8 cellular contexts compared by ENCODE assay signal in genomic region chr11:74592063-74592440, GRCh38. TPM values are rescaled to one million over a fixed set of nuclear protein-coding genes. Genes with fewer than 3 reads are reported as not detected.
A peak's percentile ranks its signal among the peaks of the same experiment; 100 is the strongest.
DNase-seq lines count a peak whose midpoint lies in the region; ATAC-seq, FAIRE-seq and TF ChIP-seq lines count a peak whose summit lies in the region.

No MANE protein-coding gene starts in this region.

- no peaks in the 10 kb centered on the region for H3K9me3 Mint-ChIP-seq in stimulated activated naive CD8-positive, alpha-beta T cell treated with anti-CD3 and anti-CD28 coated beads, Interleukin-15, Interleukin-2, amounts not matched to agents 100 ng/mL and 50 ng/mL, for 24 hours

- H3K36me3 Mint-ChIP-seq in stimulated activated naive CD8-positive, alpha-beta T cell treated with anti-CD3 and anti-CD28 coated beads, Interleukin-15, Interleukin-2, amounts not matched to agents 100 ng/mL and 50 ng/mL, for 24 hours (ENCODE audit: low read depth), result peaks cover 28% of the 10 kb centered on the region

- H3K4me3 Mint-ChIP-seq in stimulated activated naive CD8-positive, alpha-beta T cell treated with anti-CD3 and anti-CD28 coated beads, Interleukin-15, Interleukin-2, amounts not matched to agents 100 ng/mL and 50 ng/mL, for 24 hours, result peak overlapping the region; percentile 98

- no peak for DNase-seq in stimulated activated naive CD8-positive, alpha-beta T cell treated with anti-CD3 and anti-CD28 coated beads, Interleukin-15, Interleukin-2, amounts not matched to agents 100 U/mL and 50 U/mL, for 24 hours
- DNase-seq in amniotic epithelial cell (ENCODE audit: low read depth) (peak; percentile 35), kidney (no peak), testis (no peak), HuH-7 (ENCODE audit: low spot score) (no peak), COLO829 (ENCODE audit: low spot score) (no peak), glomerular visceral epithelial cell (ENCODE audit: extremely low spot score) (no peak)

- intact Hi-C loops in kidney (cut with DNase I) (no loop called here), testis (cut with DNase I; ENCODE audit: low total_unique reads) (no loop called here)

- TF ChIP-seq CTCF in kidney (IDR thresholded peaks at IDR 0.05; ENCODE audit: borderline replicate concordance, extremely low read depth, insufficient read depth), result no peak
- no peak for TF ChIP-seq CTCF in testis (IDR thresholded peaks at IDR 0.05)

- 3% methylated on average over 7 of the region's 7 CpGs for WGBS in testis, 2 donors

- ATAC-seq in stimulated activated naive CD8-positive, alpha-beta T cell treated with anti-CD3 and anti-CD28 coated beads, Interleukin-15, Interleukin-2, amounts not matched to agents 100 U/mL and 50 U/mL, for 24 hours, result no peak

- peak overlapping the region; percentile 74 to 77 for H3K4me3 ChIP-seq in kidney (ENCODE audit: low read length in 2 of 2)
- peak overlapping the region; percentile 81 to 82 for H3K4me3 ChIP-seq in testis

- no peaks in the 10 kb centered on the region for H3K27me3 Mint-ChIP-seq in stimulated activated naive CD8-positive, alpha-beta T cell treated with anti-CD3 and anti-CD28 coated beads, Interleukin-15, Interleukin-2, amounts not matched to agents 100 ng/mL and 50 ng/mL, for 24 hours

- no peaks in the 10 kb centered on the region for H3K36me3 ChIP-seq in kidney (ENCODE audit: control insufficient read depth in 1 of 2, insufficient read depth in 2 of 2, low read length in 2 of 2)
- H3K36me3 ChIP-seq in testis (ENCODE audit: low read depth, missing control alignments), result no peaks in the 10 kb centered on the region

- no peaks in the 10 kb centered on the region for H3K27me3 ChIP-seq in testis

- peak overlapping the region; percentile 30 to 77 for H3K9ac ChIP-seq in kidney (ENCODE audit: low read length in 2 of 2)

- peaks cover 39% of the 10 kb centered on the region for H3K4me1 Mint-ChIP-seq in stimulated activated naive CD8-positive, alpha-beta T cell treated with anti-CD3 and anti-CD28 coated beads, Interleukin-15, Interleukin-2, amounts not matched to agents 100 ng/mL and 50 ng/mL, for 24 hours (ENCODE audit: low read depth)

- FAIRE-seq in kidney (lab: Jason Lieb, UNC), result no peak

- no peak for TF ChIP-seq POLR2A in testis (IDR thresholded peaks at IDR 0.05)

- H3K9me3 ChIP-seq in kidney (ENCODE audit: control insufficient read depth in 1 of 2, low read length in 2 of 2), result no peaks in the 10 kb centered on the region
- no peaks in the 10 kb centered on the region for H3K9me3 ChIP-seq in testis

- peak overlapping the region; percentile 96 for H3K27ac Mint-ChIP-seq in stimulated activated naive CD8-positive, alpha-beta T cell treated with anti-CD3 and anti-CD28 coated beads, Interleukin-15, Interleukin-2, amounts not matched to agents 100 ng/mL and 50 ng/mL, for 24 hours

- H3K27ac ChIP-seq in kidney (ENCODE audit: low read depth in 2 of 2, low read length in 2 of 2), result peak overlapping the region; percentile 74 to 83
- H3K27ac ChIP-seq in testis, result peak overlapping the region; percentile 21 to 62

- H3K4me1 ChIP-seq in kidney (ENCODE audit: control insufficient read depth in 1 of 2, insufficient read depth in 1 of 2, low read depth in 1 of 2, low read length in 2 of 2) (peaks cover 3 to 12% of the 10 kb centered on the region in 2 donors), testis (peaks cover 7% of the 10 kb centered on the region)

RNA-seq across cellular contexts. Expression of gene POLD3, which starts 0.3 kb away (rescaled TPM):
- total RNA-seq in kidney (22.3 TPM), testis (10 to 100 TPM; 25.2 to 32.9 TPM)
- polyA plus RNA-seq in kidney (ENCODE audit: insufficient read depth, low read depth, low replicate concordance) (12.8 TPM), testis (ENCODE audit: insufficient read depth, low read depth, low replicate concordance) (36.3 TPM)
